8 cellular contexts compared by ENCODE assay signal in genomic region chr19:40778865-40779284, GRCh38. TPM values are rescaled to one million over a fixed set of nuclear protein-coding genes. Genes with fewer than 3 reads are reported as not detected.
A peak's percentile ranks its signal among the peaks of the same experiment; 100 is the strongest.
DNase-seq lines count a peak whose midpoint lies in the region; ATAC-seq and TF ChIP-seq lines count a peak whose summit lies in the region.

No MANE protein-coding gene starts in this region.

- H3K4me3 ChIP-seq in GM12864 (ENCODE audit: low read depth, low read length) (peak overlapping the region; percentile 70), SJCRH30 (peak overlapping the region; percentile 67), esophagus muscularis mucosa (peak overlapping the region; percentile 78 to 93 (median 85)), rectal smooth muscle tissue (ENCODE audit: low read length) (peak overlapping the region; percentile 89)

- intact Hi-C loops in esophagus muscularis mucosa (cut with DNase I) (no loop called here), sciatic nerve (cut with DNase I) (no loop called here)

- H3K27ac ChIP-seq in SJCRH30, result peak overlapping the region; percentile 83; the same call in 1 of the 2 replicates
- peak overlapping the region; percentile 94 to 99 (median 98) for H3K27ac ChIP-seq in esophagus muscularis mucosa (replicated peaks in 1 of 4)
- peak overlapping the region; percentile 97 for H3K27ac ChIP-seq in rectal smooth muscle tissue (ENCODE audit: low read depth, low read length)

- no peak for TF ChIP-seq CTCF in GM12864 (IDR thresholded peaks at IDR 0.05; ENCODE audit: low read depth, low read length, missing control alignments)
- TF ChIP-seq CTCF in esophagus muscularis mucosa (IDR thresholded peaks at IDR 0.05), result no peak

- TF ChIP-seq EP300 in esophagus muscularis mucosa (IDR thresholded peaks at IDR 0.05), result no peak

- peak overlapping the region; percentile 93 for H3K9ac ChIP-seq in rectal smooth muscle tissue (ENCODE audit: low read length)

- peaks cover 5% of the 10 kb centered on the region; the same call in 1 of the 2 replicates for H3K4me1 ChIP-seq in SJCRH30
- H3K4me1 ChIP-seq in esophagus muscularis mucosa, result peaks cover 16 to 20% (median 19%) of the 10 kb centered on the region in 4 donors
- peaks cover 13% of the 10 kb centered on the region for H3K4me1 ChIP-seq in rectal smooth muscle tissue (ENCODE audit: control insufficient read depth, insufficient read depth, low read length)

- WGBS in esophagus muscularis mucosa, result 5% methylated on average over 5 of the region's 5 CpGs

- ATAC-seq in GM21526 (IDR thresholded peaks at IDR 0.05; ENCODE audit: low FRiP score, unreplicated experiment) (no peak), sciatic nerve (no peak), HG03135 (IDR thresholded peaks at IDR 0.05; ENCODE audit: unreplicated experiment) (no peak)

- H3K27me3 ChIP-seq in SJCRH30 (no peaks in the 10 kb centered on the region), esophagus muscularis mucosa (no peaks in the 10 kb centered on the region), rectal smooth muscle tissue (ENCODE audit: control insufficient read depth, insufficient read depth, low read length) (no peaks in the 10 kb centered on the region)

- no peak for DNase-seq in GM12864 (ENCODE audit: low read depth)
- no peak for DNase-seq in SJCRH30
- no peak for DNase-seq in esophagus muscularis mucosa (ENCODE audit: extremely low spot score)
- DNase-seq in NCI-H1048 (lab: John Stamatoyannopoulos, UW), result no peak
- DNase-seq in sciatic nerve (ENCODE audit: low spot score), result no peak

- H3K9me3 ChIP-seq in SJCRH30 (replicated peaks) (no peaks in the 10 kb centered on the region), esophagus muscularis mucosa (no peaks in the 10 kb centered on the region)

- no peak for TF ChIP-seq POLR2A in esophagus muscularis mucosa (IDR thresholded peaks at IDR 0.05; ENCODE audit: low read depth)

- H3K36me3 ChIP-seq in SJCRH30, result no peaks in the 10 kb centered on the region
- H3K36me3 ChIP-seq in esophagus muscularis mucosa, result peaks cover under 1 to 13% (median 9%) of the 10 kb centered on the region in 4 donors
- H3K36me3 ChIP-seq in rectal smooth muscle tissue (ENCODE audit: control insufficient read depth, insufficient read depth, low read length), result peaks cover 4% of the 10 kb centered on the region

RNA-seq across cellular contexts. Expression of gene RAB4B, which starts 0.8 kb away (rescaled TPM):
- 10.5 and 11.1 TPM in 2 replicates for total RNA-seq in SJCRH30 (2014; rRNA removed; shearing (Covaris generic))
- total RNA-seq in esophagus muscularis mucosa (10 to 100 TPM; 22.9 to 26.6 (median 23.2) TPM), sciatic nerve (29.5 TPM)

RNA-seq across cellular contexts. Expression of gene MIA, which starts 3.6 kb away (rescaled TPM):
- 0.66 TPM in 1 of 2 replicates, not detected in the other for total RNA-seq in SJCRH30 (2014; rRNA removed; shearing (Covaris generic))
- total RNA-seq in esophagus muscularis mucosa, result 1 to 10 TPM; 2.1 to 4.1 (median 2.7) TPM
- 173 TPM for total RNA-seq in sciatic nerve

RNA-seq across cellular contexts. Expression of gene EGLN2, which starts 20.1 kb away (rescaled TPM):
- 55.7 and 56.2 TPM in 2 replicates for total RNA-seq in SJCRH30 (2014; rRNA removed; shearing (Covaris generic))
- total RNA-seq in esophagus muscularis mucosa, result 100 to 1,000 TPM in 2 of 4 donors, 10 to 100 TPM in 2; 93.1 to 131 (median 101) TPM
- total RNA-seq in sciatic nerve, result 109 TPM

RNA-seq across cellular contexts. Expression of gene SNRPA, which starts 27.9 kb away (rescaled TPM):
- total RNA-seq in SJCRH30 (2014; rRNA removed; shearing (Covaris generic)), result 181 and 208 TPM in 2 replicates
- total RNA-seq in esophagus muscularis mucosa, result 10 to 100 TPM; 47.3 to 69.1 (median 57.6) TPM
- total RNA-seq in sciatic nerve, result 58.3 TPM

RNA-seq across cellular contexts. Expression of gene ACTMAP, which starts 28.6 kb away (rescaled TPM):
- total RNA-seq in SJCRH30 (2014; rRNA removed; shearing (Covaris generic)), result 5.0 and 5.4 TPM in 2 replicates
- total RNA-seq in esophagus muscularis mucosa (1 to 10 TPM; 1.7 to 4.6 (median 3.7) TPM), sciatic nerve (6.1 TPM)

Comparison
In these comparisons a context has a peak if more than half of its experiments do, and no peak if none do; other contexts are left out.
1. RNA of gene MIA, which starts 3.6 kb away (total RNA-seq): 173 TPM in sciatic nerve (single experiment); 2.1 to 4.1 TPM in esophagus muscularis mucosa and 0.66 TPM in SJCRH30; every median in the first group is over 10 times any median in the second.
2. Peak in every context shown above with its lines, with median percentiles within 50 percentile points of each other: H3K4me3 ChIP-seq and H3K27ac ChIP-seq.